1 cellular context compared by ENCODE assay signal in the genomic region with DNA sequence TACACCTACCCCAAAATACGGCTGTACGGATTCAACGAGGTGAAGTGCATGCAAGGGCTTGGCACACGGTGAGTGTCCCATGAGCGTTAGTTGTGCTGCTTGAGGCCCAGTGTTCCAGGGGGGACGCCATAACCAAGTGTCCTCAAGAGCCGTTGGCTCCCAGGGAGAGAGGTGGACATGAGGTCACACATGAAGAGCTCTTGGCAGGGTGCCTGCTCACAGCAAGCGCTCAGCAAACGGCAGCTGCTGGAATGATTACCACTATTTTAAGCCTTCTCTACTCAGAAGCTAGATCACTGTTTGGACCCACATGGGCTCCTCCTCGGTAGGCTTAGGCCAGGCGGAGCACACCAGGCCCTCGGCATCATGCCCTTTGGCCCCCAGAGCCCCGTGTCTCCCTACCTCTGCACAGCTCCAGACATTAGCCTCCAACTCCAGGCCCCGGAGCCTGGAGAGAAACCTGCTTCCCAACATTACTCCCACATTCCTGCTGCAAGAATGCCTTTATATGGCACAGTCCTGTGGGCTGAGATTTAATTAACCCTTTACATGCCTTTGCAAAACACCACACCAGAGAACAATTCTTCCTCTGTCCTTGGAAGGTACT.
TF ChIP-seq lines count a peak whose summit lies in the region.

No MANE protein-coding gene starts in this region.

TF ChIP-seq in K562, 482 proteins besides CTCF, POLR2A, EP300 and RAD21 (continued from another document):
- peak in 2 of 3 experiments; percentile 22 to 57 for TF ChIP-seq YY1 (IDR thresholded peaks at IDR 0.05; ENCODE audit: borderline replicate concordance in 1 of 3, control insufficient read depth in 1 of 3, extremely low read depth in 1 of 3, insufficient read depth in 3 of 3, insufficient read length in 1 of 3, insufficient replicate concordance in 2 of 3, low read depth in 1 of 3, low read length in 2 of 3)
- TF ChIP-seq BRF1 (IDR thresholded peaks at IDR 0.05; ENCODE audit: borderline replicate concordance, extremely low read depth, insufficient read length): no peak
- TF ChIP-seq CREM (IDR thresholded peaks at IDR 0.05; ENCODE audit: low read depth): peak; percentile 29; the same call in 1 of the 2 replicates
